Comparison of ENCODE assay signal across 1 cellular context in genomic region chr14:64503434-64504309, GRCh38.
TF ChIP-seq lines count a peak whose summit lies in the region.

ZBTB25 (minus strand) TSS chr14:64503838; CDS start chr14:64490533, 13,305 bp downstream.

TF ChIP-seq in HepG2, 621 proteins besides CTCF, POLR2A, EP300 and RAD21 (continued from another document and continues in another):
- TF ChIP-seq ZBTB40 (IDR thresholded peaks at IDR 0.05) (no peak), ZBTB40 (CRISPR knock-in tag; IDR thresholded peaks at IDR 0.05) (no peak), ZNF704 (CRISPR knock-in tag; IDR thresholded peaks at IDR 0.05; ENCODE audit: borderline replicate concordance) (no peak), ZNF407 (CRISPR knock-in tag; IDR thresholded peaks at IDR 0.05; ENCODE audit: not compliant biosample characterization) (peak; percentile 12), KMT2A (CRISPR knock-in tag; IDR thresholded peaks at IDR 0.05) (no peak; the same call in 1 of the 2 replicates), ZFP1 (CRISPR knock-in tag; IDR thresholded peaks at IDR 0.05) (no peak; the same call in 1 of the 2 replicates), AKAP8 (CRISPR knock-in tag; IDR thresholded peaks at IDR 0.05) (no peak; the same call in 1 of the 2 replicates), SNAPC4 (CRISPR knock-in tag; IDR thresholded peaks at IDR 0.05) (no peak), KLF9 (CRISPR knock-in tag; IDR thresholded peaks at IDR 0.05; ENCODE audit: low read depth) (no peak), HIC2 (CRISPR knock-in tag; IDR thresholded peaks at IDR 0.05; ENCODE audit: low read depth) (peak; percentile 35; the same call in 1 of the 2 replicates), MEF2D (CRISPR knock-in tag; IDR thresholded peaks at IDR 0.05) (no peak), CSRNP2 (CRISPR knock-in tag; conservative IDR thresholded peaks at IDR 0.05; ENCODE audit: low read depth) (no peak), SOX13 (IDR thresholded peaks at IDR 0.05) (no peak), SOX13 (CRISPR knock-in tag; conservative IDR thresholded peaks at IDR 0.05 in 1 of 2, IDR thresholded peaks at IDR 0.05 in 1 of 2) (no peak), MED1 (CRISPR knock-in tag; IDR thresholded peaks at IDR 0.05) (peak; percentile 81), NR3C1 (CRISPR knock-in tag; IDR thresholded peaks at IDR 0.05) (no peak), NFE2 (CRISPR knock-in tag; IDR thresholded peaks at IDR 0.05) (no peak), ZNF207 (IDR thresholded peaks at IDR 0.05; ENCODE audit: borderline replicate concordance) (no peak), NR0B2 (CRISPR knock-in tag; IDR thresholded peaks at IDR 0.05) (no peak; the same call in 1 of the 2 replicates), ZNF761 (CRISPR knock-in tag; conservative IDR thresholded peaks at IDR 0.05) (peak; percentile 6), CAMTA2 (CRISPR knock-in tag; IDR thresholded peaks at IDR 0.05; ENCODE audit: borderline replicate concordance) (no peak), MAX (IDR thresholded peaks at IDR 0.05) (peak; percentile 93), ZNF205 (CRISPR knock-in tag; IDR thresholded peaks at IDR 0.05) (no peak)
